Comparison of ENCODE assay signal across 1 cellular context in genomic region chr7:150322833-150323681, GRCh38.
TF ChIP-seq lines count a peak whose summit lies in the region.

Gene ACTR3C, minus strand, starts transcription at chr7:150323545. Its CDS starts 28,249 bp downstream, at chr7:150295296.
Gene LRRC61, plus strand, starts transcription at chr7:150323355. Its CDS starts 13,507 bp downstream, at chr7:150336862.

TF ChIP-seq in HepG2, 621 proteins besides CTCF, POLR2A, EP300 and RAD21 (continued from another document and continues in another):
- peak; percentile 87; the same call in 1 of the 2 replicates for TF ChIP-seq ZBTB4 (CRISPR knock-in tag; IDR thresholded peaks at IDR 0.05; ENCODE audit: borderline replicate concordance)
- peak; percentile 98 for TF ChIP-seq ZNF546 (CRISPR knock-in tag; conservative IDR thresholded peaks at IDR 0.05)
- TF ChIP-seq ZNF619 (CRISPR knock-in tag; IDR thresholded peaks at IDR 0.05), result peak; percentile 68
- no peak; the same call in 1 of the 2 replicates for TF ChIP-seq THAP8 (CRISPR knock-in tag; IDR thresholded peaks at IDR 0.05; ENCODE audit: borderline replicate concordance)
- TF ChIP-seq IRX3 (CRISPR knock-in tag; IDR thresholded peaks at IDR 0.05; ENCODE audit: borderline replicate concordance, low read depth), result no peak; the same call in 1 of the 2 replicates
- peak; percentile 43; the same call in 1 of the 2 replicates for TF ChIP-seq RERE (CRISPR knock-in tag; IDR thresholded peaks at IDR 0.05; ENCODE audit: low read depth)
- TF ChIP-seq ZNF276 (CRISPR knock-in tag; IDR thresholded peaks at IDR 0.05; ENCODE audit: low read depth), result no peak; the same call in 1 of the 2 replicates
- TF ChIP-seq ZNF224 (CRISPR knock-in tag; IDR thresholded peaks at IDR 0.05), result peak; percentile 79; the same call in 1 of the 2 replicates
- no peak for TF ChIP-seq RFX1 (IDR thresholded peaks at IDR 0.05)
- TF ChIP-seq SNAPC2 (CRISPR knock-in tag; IDR thresholded peaks at IDR 0.05), result no peak; the same call in 1 of the 2 replicates
- TF ChIP-seq HNRNPK (IDR thresholded peaks at IDR 0.05; ENCODE audit: low read depth, low read length, poor library complexity, severe bottlenecking), result peak; percentile 66
- TF ChIP-seq ZNF614 (CRISPR knock-in tag; IDR thresholded peaks at IDR 0.05; ENCODE audit: borderline replicate concordance), result peak; percentile 77; the same call in 1 of the 2 replicates
- peak; percentile 41 for TF ChIP-seq ZNF18 (CRISPR knock-in tag; IDR thresholded peaks at IDR 0.05; ENCODE audit: insufficient replicate concordance)
- peak; percentile 83 for TF ChIP-seq MED1 (CRISPR knock-in tag; IDR thresholded peaks at IDR 0.05)
- TF ChIP-seq POLR2AphosphoS2 (IDR thresholded peaks at IDR 0.05; ENCODE audit: low read depth, low read length), result peak; percentile 69; the same call in 1 of the 2 replicates
- TF ChIP-seq SOX13 (IDR thresholded peaks at IDR 0.05), result no peak
- TF ChIP-seq SOX13 (CRISPR knock-in tag; conservative IDR thresholded peaks at IDR 0.05 in 1 of 2, IDR thresholded peaks at IDR 0.05 in 1 of 2), result peak in 1 of 2 experiments; percentile 63; a peak in 1 of 4 replicates
- TF ChIP-seq SALL1 (CRISPR knock-in tag; IDR thresholded peaks at IDR 0.05), result peak; percentile 91
- 0 out of 2 replicates have a peak, but pooled peaks have one; percentile 55 for TF ChIP-seq ZNF280D (CRISPR knock-in tag; IDR thresholded peaks at IDR 0.05)
- TF ChIP-seq ZNF766 (CRISPR knock-in tag; IDR thresholded peaks at IDR 0.05; ENCODE audit: borderline replicate concordance), result peak; percentile 65; the same call in 1 of the 2 replicates
- TF ChIP-seq NR2C2 (CRISPR knock-in tag; IDR thresholded peaks at IDR 0.05; ENCODE audit: borderline replicate concordance), result peak; percentile 93
- TF ChIP-seq KDM2A (CRISPR knock-in tag; IDR thresholded peaks at IDR 0.05; ENCODE audit: borderline replicate concordance, low read depth), result peak; percentile 88
- TF ChIP-seq ZBTB3 (CRISPR knock-in tag; IDR thresholded peaks at IDR 0.05; ENCODE audit: borderline replicate concordance, low read depth), result no peak
- peak; percentile 96; the same call in 1 of the 2 replicates for TF ChIP-seq KDM5B (CRISPR knock-in tag; IDR thresholded peaks at IDR 0.05; ENCODE audit: borderline replicate concordance)
- TF ChIP-seq ZNF543 (CRISPR knock-in tag; IDR thresholded peaks at IDR 0.05), result peak; percentile 95; the same call in 1 of the 2 replicates
- peak; percentile 78 for TF ChIP-seq RFXAP (CRISPR knock-in tag; IDR thresholded peaks at IDR 0.05; ENCODE audit: borderline replicate concordance)
- TF ChIP-seq MZF1 (CRISPR knock-in tag; IDR thresholded peaks at IDR 0.05; ENCODE audit: borderline replicate concordance), result no peak
- TF ChIP-seq ZNF879 (CRISPR knock-in tag; IDR thresholded peaks at IDR 0.05), result peak; percentile 69; the same call in 1 of the 2 replicates
- TF ChIP-seq TRIM22 (IDR thresholded peaks at IDR 0.05), result no peak
- TF ChIP-seq NFKB2 (CRISPR knock-in tag; IDR thresholded peaks at IDR 0.05; ENCODE audit: borderline replicate concordance), result peak; percentile 94; the same call in 1 of the 2 replicates
- TF ChIP-seq NR2F6 (IDR thresholded peaks at IDR 0.05), result peak; percentile 83
- TF ChIP-seq NR2F6 (CRISPR knock-in tag; IDR thresholded peaks at IDR 0.05), result peak; percentile 83
- peak; percentile 90; the same call in 1 of the 2 replicates for TF ChIP-seq ZNF784 (CRISPR knock-in tag; IDR thresholded peaks at IDR 0.05; ENCODE audit: borderline replicate concordance)
- no peak for TF ChIP-seq NBN (conservative IDR thresholded peaks at IDR 0.05)
- no peak for TF ChIP-seq GPBP1L1 (CRISPR knock-in tag; IDR thresholded peaks at IDR 0.05)
- no peak for TF ChIP-seq LCORL (IDR thresholded peaks at IDR 0.05)
- TF ChIP-seq LCORL (CRISPR knock-in tag; IDR thresholded peaks at IDR 0.05), result peak; percentile 91
- TF ChIP-seq TP53 (CRISPR knock-in tag; conservative IDR thresholded peaks at IDR 0.05), result peak; percentile 88; the same call in 1 of the 2 replicates
